Comparison of ENCODE assay signal across 21 cellular contexts in genomic region chr6:79065232-79065631, GRCh38.
"Had no signal": no experiment of that assay in that cellular context is flagged by ENCODE, and none has a peak within 500 bp of the region (broad histone marks: within the 10 kb centered on the region; RNA-seq: fewer than 3 reads in every experiment).

No MANE protein-coding gene starts in this region.

- H3K9me3 ChIP-seq: gastroesophageal sphincter, heart right ventricle, prostate gland, tibial nerve, uterus had no signal

- H3K27me3 Mint-ChIP-seq: activated B cell treated with CpG ODN at 0.5 μM for 24 hours; activated CD4-positive, alpha-beta memory T cell treated with anti-CD3 and anti-CD28 coated beads, Interleukin-2, amount 10 ng/mL, durations not matched to agents 7 days and 5 days; activated CD8-positive, alpha-beta memory T cell treated with anti-CD3 and anti-CD28 coated beads, Interleukin-2, amount 10 ng/mL, durations not matched to agents 7 days and 5 days; central memory CD8-positive, alpha-beta T cell had no signal

- ATAC-seq: activated CD8-positive, alpha-beta memory T cell treated with anti-CD3 and anti-CD28 coated beads, Interleukin-2, amount 10 ng/mL, durations not matched to agents 7 days and 5 days; gastroesophageal sphincter; heart right ventricle; right cardiac atrium; stimulated activated naive CD8-positive, alpha-beta T cell treated with anti-CD3 and anti-CD28 coated beads, Interleukin-15, Interleukin-2, amounts not matched to agents 100 U/mL and 50 U/mL, for 24 hours had no signal

- H3K4me1 ChIP-seq: prostate gland had no signal

- H3K27ac Mint-ChIP-seq: activated B cell treated with CpG ODN at 0.5 μM for 24 hours; activated CD4-positive, alpha-beta memory T cell treated with anti-CD3 and anti-CD28 coated beads, Interleukin-2, amount 10 ng/mL, durations not matched to agents 7 days and 5 days; activated CD8-positive, alpha-beta memory T cell treated with anti-CD3 and anti-CD28 coated beads, Interleukin-2, amount 10 ng/mL, durations not matched to agents 7 days and 5 days; activated T-helper 2 cell treated with anti-CD3 and anti-CD28 coated beads, Interferon-gamma antibody, Interleukin-2, Interleukin-4, amounts not matched to agents 10 μg/mL and 5 μg/mL and 100 μg/mL, durations not matched to agents 14 hours and 24 hours and 36 hours had no signal

- DNase-seq: activated B cell treated with CpG ODN at 0.5 μM for 24 hours; activated CD4-positive, alpha-beta memory T cell treated with anti-CD3 and anti-CD28 coated beads, Interleukin-2, amount 10 ng/mL, durations not matched to agents 7 days and 5 days; activated CD4-positive, alpha-beta T cell treated with anti-CD3 and anti-CD28 coated beads for 48 hours; activated CD8-positive, alpha-beta memory T cell treated with anti-CD3 and anti-CD28 coated beads, Interleukin-2, amount 10 ng/mL, durations not matched to agents 7 days and 5 days; activated naive CD4-positive, alpha-beta T cell treated with Interleukin-2 at 50 U/mL for 16 hours; activated T-cell treated with anti-CD3 and anti-CD28 coated beads, Interleukin-2, amount 50 U/mL, for 1 hour; brain microvascular endothelial cell; heart right ventricle; kidney glomerular epithelial cell; left ventricle myocardium superior; right cardiac atrium; stimulated activated CD4-positive, alpha-beta T cell treated with anti-CD3 and anti-CD28 coated beads, Interleukin-2, amount 100 ng/mL, for 24 hours; stimulated activated naive CD8-positive, alpha-beta T cell treated with anti-CD3 and anti-CD28 coated beads, Interleukin-15, Interleukin-2, amounts not matched to agents 100 U/mL and 50 U/mL, for 24 hours; T-helper 2 cell; uterus had no signal

- H3K9me3 Mint-ChIP-seq: activated B cell treated with CpG ODN at 0.5 μM for 24 hours; activated CD4-positive, alpha-beta memory T cell treated with anti-CD3 and anti-CD28 coated beads, Interleukin-2, amount 10 ng/mL, durations not matched to agents 7 days and 5 days; activated T-helper 2 cell treated with anti-CD3 and anti-CD28 coated beads, Interferon-gamma antibody, Interleukin-2, Interleukin-4, amounts not matched to agents 10 μg/mL and 5 μg/mL and 100 μg/mL, durations not matched to agents 14 hours and 24 hours and 36 hours; central memory CD8-positive, alpha-beta T cell had no signal

- H3K27me3 ChIP-seq: brain microvascular endothelial cell, gastroesophageal sphincter, heart right ventricle, tibial nerve, uterus had no signal

- H3K4me3 ChIP-seq: coronary artery, gastroesophageal sphincter, heart right ventricle, prostate gland, tibial nerve, uterus had no signal

- H3K4me3 Mint-ChIP-seq: activated B cell treated with CpG ODN at 0.5 μM for 24 hours; activated CD4-positive, alpha-beta memory T cell treated with anti-CD3 and anti-CD28 coated beads, Interleukin-2, amount 10 ng/mL, durations not matched to agents 7 days and 5 days; activated CD8-positive, alpha-beta memory T cell treated with anti-CD3 and anti-CD28 coated beads, Interleukin-2, amount 10 ng/mL, durations not matched to agents 7 days and 5 days; central memory CD8-positive, alpha-beta T cell had no signal

- H3K27ac ChIP-seq: brain microvascular endothelial cell, coronary artery, gastroesophageal sphincter, heart right ventricle, prostate gland, tibial nerve, uterus had no signal

- H3K36me3 ChIP-seq: prostate gland, uterus had no signal
